In genomic region chr19:39435499-39436349, GRCh38 we compare ENCODE assay signal across 1 cellular context.
TF ChIP-seq lines count a peak whose summit lies in the region.

Gene RPS16, minus strand, starts transcription at chr19:39435949. Its CDS starts 54 bp downstream, at chr19:39435895.

TF ChIP-seq in HepG2, 621 proteins besides CTCF, POLR2A, EP300 and RAD21 (continued from another document and continues in another):
- TF ChIP-seq ZNF646 (CRISPR knock-in tag; IDR thresholded peaks at IDR 0.05) (no peak), NCOA5 (CRISPR knock-in tag; IDR thresholded peaks at IDR 0.05) (no peak), ZNF143 (CRISPR knock-in tag; IDR thresholded peaks at IDR 0.05) (peak; percentile 57), IKZF1 (IDR thresholded peaks at IDR 0.05) (no peak), AGO1 (IDR thresholded peaks at IDR 0.05; ENCODE audit: low read depth, low read length, poor library complexity, severe bottlenecking) (peak; percentile 74), ZFYVE20 (CRISPR knock-in tag; IDR thresholded peaks at IDR 0.05; ENCODE audit: borderline replicate concordance, low read depth) (peak; percentile 83), ZC3H13 (CRISPR knock-in tag; IDR thresholded peaks at IDR 0.05) (peak; percentile 94), HNF1B (CRISPR knock-in tag; IDR thresholded peaks at IDR 0.05) (peak; percentile 96), BCL6 (CRISPR knock-in tag; IDR thresholded peaks at IDR 0.05) (peak; percentile 61), ZSCAN29 (CRISPR knock-in tag; conservative IDR thresholded peaks at IDR 0.05) (peak; percentile 72; the same call in 1 of the 2 replicates), ZBTB10 (CRISPR knock-in tag; IDR thresholded peaks at IDR 0.05; ENCODE audit: borderline replicate concordance) (no peak), REL (CRISPR knock-in tag; conservative IDR thresholded peaks at IDR 0.05) (peak; percentile 84; the same call in 1 of the 2 replicates), SNAPC2 (CRISPR knock-in tag; IDR thresholded peaks at IDR 0.05) (peak; percentile 43; the same call in 1 of the 2 replicates), ZGPAT (CRISPR knock-in tag; IDR thresholded peaks at IDR 0.05) (peak; percentile 91), RELA (CRISPR knock-in tag; IDR thresholded peaks at IDR 0.05) (no peak; the same call in 1 of the 2 replicates), PCBP1 (IDR thresholded peaks at IDR 0.05; ENCODE audit: borderline replicate concordance, low read depth, low read length) (peak; percentile 93), ZNF430 (CRISPR knock-in tag; IDR thresholded peaks at IDR 0.05) (peak; percentile 85; the same call in 1 of the 2 replicates), ZNF691 (CRISPR knock-in tag; IDR thresholded peaks at IDR 0.05; ENCODE audit: borderline replicate concordance, low read depth) (peak; percentile 89; the same call in 1 of the 2 replicates), SCMH1 (CRISPR knock-in tag; IDR thresholded peaks at IDR 0.05; ENCODE audit: borderline replicate concordance) (no peak), AKNA (CRISPR knock-in tag; IDR thresholded peaks at IDR 0.05; ENCODE audit: borderline replicate concordance) (no peak), ZBTB8A (CRISPR knock-in tag; IDR thresholded peaks at IDR 0.05; ENCODE audit: borderline replicate concordance, low read depth) (0 out of 2 replicates have a peak, but pooled peaks have one; percentile 82), ATF4 (CRISPR knock-in tag; IDR thresholded peaks at IDR 0.05) (peak in 1 of 2 experiments; percentile 74; a peak in 2 of 4 replicates), GABPB1 (CRISPR knock-in tag; IDR thresholded peaks at IDR 0.05) (peak; percentile 99), ZNF770 (CRISPR knock-in tag; IDR thresholded peaks at IDR 0.05) (peak; percentile 65; the same call in 1 of the 2 replicates), ZNF567 (CRISPR knock-in tag; IDR thresholded peaks at IDR 0.05; ENCODE audit: borderline replicate concordance) (0 out of 2 replicates have a peak, but pooled peaks have one; percentile 33), ZNF747 (CRISPR knock-in tag; IDR thresholded peaks at IDR 0.05; ENCODE audit: borderline replicate concordance) (peak; percentile 92), ISL2 (CRISPR knock-in tag; IDR thresholded peaks at IDR 0.05) (peak; percentile 63), ZNF720 (CRISPR knock-in tag; IDR thresholded peaks at IDR 0.05) (no peak), ZNF44 (CRISPR knock-in tag; IDR thresholded peaks at IDR 0.05) (peak; percentile 43; the same call in 1 of the 2 replicates), ZSCAN30 (CRISPR knock-in tag; IDR thresholded peaks at IDR 0.05) (0 out of 2 replicates have a peak, but pooled peaks have one; percentile 65), ETS1 (CRISPR knock-in tag; IDR thresholded peaks at IDR 0.05) (no peak), ZNF572 (CRISPR knock-in tag; IDR thresholded peaks at IDR 0.05) (0 out of 2 replicates have a peak, but pooled peaks have one; percentile 59)
